Comparison of ENCODE assay signal across 8 cellular contexts in the genomic region with DNA sequence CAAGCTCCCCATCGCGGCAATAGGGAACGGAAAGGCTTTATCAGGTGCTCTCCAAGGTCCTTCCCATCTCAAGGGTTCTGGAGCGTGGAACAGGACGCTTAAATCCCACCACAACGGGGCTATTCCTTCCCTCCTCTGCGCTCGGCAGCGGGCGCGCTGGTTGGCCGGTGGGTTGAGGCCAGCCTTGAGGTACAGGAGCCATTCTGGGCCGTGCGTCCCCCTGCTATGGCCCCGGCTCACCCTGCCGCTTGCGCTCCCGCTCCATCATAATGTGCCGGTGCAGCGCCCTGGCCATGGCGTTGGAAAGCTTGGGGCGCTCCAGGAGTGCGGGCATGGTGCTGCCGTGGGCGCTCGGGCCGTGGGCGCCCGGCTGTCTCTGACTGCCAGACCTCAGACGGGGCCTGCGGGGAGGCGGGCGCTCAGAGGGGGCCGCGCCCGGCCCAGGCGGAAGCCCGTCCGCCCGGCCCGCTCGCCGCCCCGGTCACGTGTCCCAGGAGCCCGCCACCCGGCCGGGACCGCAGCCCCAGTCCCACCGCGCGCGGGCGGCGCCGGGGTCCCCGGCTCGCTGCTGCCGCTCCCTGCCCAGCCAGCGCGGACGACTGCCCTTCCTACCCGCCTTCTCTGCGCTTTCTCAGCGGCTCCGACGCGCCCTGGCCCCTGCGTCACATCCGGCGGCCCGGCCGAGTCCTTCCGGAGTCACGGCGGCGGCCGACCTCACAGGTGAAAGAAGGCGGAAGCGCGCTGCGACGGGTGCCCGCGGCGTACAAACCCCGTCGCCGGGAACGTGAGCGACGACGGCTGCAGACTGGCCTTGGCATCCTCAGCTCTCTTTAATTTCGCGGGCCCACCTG. TPM values are rescaled to one million over a fixed set of nuclear protein-coding genes. Genes with fewer than 3 reads are reported as not detected.
DNase-seq lines count a peak whose midpoint lies in the region; ATAC-seq, FAIRE-seq and TF ChIP-seq lines count a peak whose summit lies in the region.

A gene with protein sequence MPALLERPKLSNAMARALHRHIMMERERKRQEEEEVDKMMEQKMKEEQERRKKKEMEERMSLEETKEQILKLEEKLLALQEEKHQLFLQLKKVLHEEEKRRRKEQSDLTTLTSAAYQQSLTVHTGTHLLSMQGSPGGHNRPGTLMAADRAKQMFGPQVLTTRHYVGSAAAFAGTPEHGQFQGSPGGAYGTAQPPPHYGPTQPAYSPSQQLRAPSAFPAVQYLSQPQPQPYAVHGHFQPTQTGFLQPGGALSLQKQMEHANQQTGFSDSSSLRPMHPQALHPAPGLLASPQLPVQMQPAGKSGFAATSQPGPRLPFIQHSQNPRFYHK (minus strand): TSS at position 642 of the 851 bp plus-strand sequence. CDS start 308 bp downstream, at position 334.

- peak within 1 kb of the TSS; percentile 97 for H3K4me3 Mint-ChIP-seq in activated naive CD4-positive, alpha-beta T cell treated with anti-CD3 and anti-CD28 coated beads, Interleukin-2, amount 50 U/mL, for 24 hours

- H3K9me3 Mint-ChIP-seq in activated naive CD4-positive, alpha-beta T cell treated with anti-CD3 and anti-CD28 coated beads, Interleukin-2, amount 50 U/mL, for 24 hours = no peaks in the 10 kb centered on the region

- H3K9ac ChIP-seq in MM.1S (ENCODE audit: low read length) = peak within 1 kb of the TSS; percentile 70

- H3K4me2 ChIP-seq in MM.1S (ENCODE audit: low read depth, low read length) = peak within 1 kb of the TSS; percentile 98

- no peak for TF ChIP-seq CTCF in MM.1S (IDR thresholded peaks at IDR 0.05; ENCODE audit: low read length)
- no peak for TF ChIP-seq CTCF in subcutaneous adipose tissue (IDR thresholded peaks at IDR 0.05; ENCODE audit: low read depth)

- no peaks in the 10 kb centered on the region for H3K27me3 ChIP-seq in MM.1S (replicated peaks; ENCODE audit: insufficient read depth, low read length)

- peaks cover 47% of the 10 kb centered on the region for H3F3A ChIP-seq in MM.1S (ENCODE audit: insufficient read depth, low read length)

- peak within 1 kb of the TSS; percentile 47; the same call in 1 of the 2 replicates for H2AFZ ChIP-seq in MM.1S (ENCODE audit: low read length)

- H3K9me3 ChIP-seq in MM.1S (replicated peaks; ENCODE audit: insufficient read depth, low read length) = no peaks in the 10 kb centered on the region

- H3K4me1 Mint-ChIP-seq in activated naive CD4-positive, alpha-beta T cell treated with anti-CD3 and anti-CD28 coated beads, Interleukin-2, amount 50 U/mL, for 24 hours = peaks cover 52% of the 10 kb centered on the region

- TF ChIP-seq POLR2A in H54 (IDR thresholded peaks at IDR 0.05; ENCODE audit: low read depth, low read length) = peak; percentile 91

- no peaks in the 10 kb centered on the region for H3K9me2 ChIP-seq in MM.1S (replicated peaks; ENCODE audit: insufficient read depth, low read length)

- in situ Hi-C loops in G401 (cut with HindIII; ENCODE audit: low sequenced_read_pairs) = no loop called here

- H3K36me3 ChIP-seq in MM.1S (replicated peaks; ENCODE audit: insufficient read depth, low read length) = peaks cover 11% of the 10 kb centered on the region

- H3K27ac Mint-ChIP-seq in activated naive CD4-positive, alpha-beta T cell treated with anti-CD3 and anti-CD28 coated beads, Interleukin-2, amount 50 U/mL, for 24 hours = peak within 1 kb of the TSS; percentile 95

- peaks cover 50% of the 10 kb centered on the region for H3K79me2 ChIP-seq in MM.1S (ENCODE audit: low read length)

- H3K4me3 ChIP-seq in MM.1S (ENCODE audit: low read length) = peak within 1 kb of the TSS; percentile 89

- peak; percentile 83 for ATAC-seq in SK-N-SH treated with all-trans-retinoic acid at 6 μM for 48 hours

- FAIRE-seq in H54 (lab: Jason Lieb, UNC) = no peak

- peaks cover 24% of the 10 kb centered on the region for H3K36me3 Mint-ChIP-seq in activated naive CD4-positive, alpha-beta T cell treated with anti-CD3 and anti-CD28 coated beads, Interleukin-2, amount 50 U/mL, for 24 hours

- H3K27me3 Mint-ChIP-seq in activated naive CD4-positive, alpha-beta T cell treated with anti-CD3 and anti-CD28 coated beads, Interleukin-2, amount 50 U/mL, for 24 hours = no peaks in the 10 kb centered on the region

- DNase-seq in G401 (ENCODE audit: low spot score) (peak; percentile 86), H54 (ENCODE audit: insufficient read length, low spot score) (peak; percentile 89), MM.1S (peak; percentile 93), germinal center (ENCODE audit: low spot score) (peak; percentile 92), non-pigmented ciliary epithelial cell (ENCODE audit: low read depth) (peak; percentile 26)

- H4K20me1 ChIP-seq in MM.1S (ENCODE audit: insufficient read depth, low read length) = peaks cover 23% of the 10 kb centered on the region

- H3K4me1 ChIP-seq in MM.1S (ENCODE audit: low read length) = peaks cover 16% of the 10 kb centered on the region

- H3K27ac ChIP-seq in MM.1S (ENCODE audit: low read length) = peak within 1 kb of the TSS; percentile 63

TF ChIP-seq in SK-N-SH treated with all-trans-retinoic acid at 6 μM for 48 hours, 23 proteins besides CTCF, POLR2A, EP300 and RAD21:
- TF ChIP-seq GLIS3 (CRISPR knock-in tag; IDR thresholded peaks at IDR 0.05) (0 out of 2 replicates have a peak, but pooled peaks have one; percentile 62), ZNF8 (CRISPR knock-in tag; IDR thresholded peaks at IDR 0.05) (no peak)

RNA-seq across cellular contexts. Expression of the gene that starts here (rescaled TPM):
- total RNA-seq in G401 (2014; rRNA removed; shearing (Covaris generic)) = 109 and 113 TPM in 2 replicates
- total RNA-seq in subcutaneous adipose tissue = 10 to 100 TPM; 52.7 to 89.2 (median 75.6) TPM

Comparison
In these comparisons a context has a peak if more than half of its experiments do, and no peak if none do; other contexts are left out.
1. Peak in every context shown above with its lines: DNase-seq, ATAC-seq, H3K4me3 ChIP-seq and H3K27ac ChIP-seq.
2. DNase-seq: peak in every context shown above with its lines; median percentile 93 in MM.1S; 92 in germinal center; 89 in H54; 86 in G401; 26 in non-pigmented ciliary epithelial cell.